ENCODE assay signal across 8 cellular contexts in the genomic region with DNA sequence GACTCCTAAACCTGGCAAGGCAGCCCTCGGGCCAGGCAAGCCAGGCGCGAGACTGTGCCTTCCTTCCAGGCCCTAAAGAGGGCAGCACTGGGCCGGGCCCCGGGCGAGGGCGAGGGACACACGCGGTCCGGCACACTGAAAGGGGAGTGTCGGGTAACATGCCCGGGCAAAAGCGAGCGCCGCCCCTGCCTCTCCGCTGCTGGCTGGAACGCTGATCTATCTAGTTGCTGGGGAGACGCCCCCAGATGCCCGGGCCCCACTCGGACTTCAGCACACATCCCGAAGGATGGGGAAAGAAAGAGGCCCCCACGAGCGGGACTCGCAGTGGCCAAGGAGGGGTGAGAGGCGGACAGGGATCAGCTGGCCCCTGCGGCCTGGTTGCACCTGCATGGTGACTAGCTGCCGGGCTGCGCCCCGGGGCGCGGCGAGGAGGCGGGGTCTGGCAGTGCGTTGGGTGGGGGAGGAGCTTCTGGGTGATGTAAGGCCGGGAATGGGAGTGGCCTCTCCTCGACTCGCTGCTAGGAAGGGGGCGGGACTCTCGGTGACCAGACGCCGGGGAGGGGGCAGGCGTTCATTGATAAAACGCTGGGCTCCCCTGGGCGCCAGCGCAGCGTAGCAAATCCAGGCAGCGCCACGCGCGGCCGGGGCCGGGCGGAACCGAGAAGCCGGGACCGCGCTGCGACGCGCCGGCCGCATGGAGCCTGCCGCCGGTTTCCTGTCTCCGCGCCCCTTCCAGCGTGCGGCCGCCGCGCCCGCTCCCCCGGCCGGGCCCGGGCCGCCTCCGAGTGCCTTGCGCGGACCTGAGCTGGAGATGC. TPM values are rescaled to one million over a fixed set of nuclear protein-coding genes. Genes with fewer than 3 reads are reported as not detected.
A peak's percentile ranks its signal among the peaks of the same experiment; 100 is the strongest.
DNase-seq lines count a peak whose midpoint lies in the region; ATAC-seq and TF ChIP-seq lines count a peak whose summit lies in the region.

A gene (plus strand): TSS at position 608 of the 815 bp plus-strand sequence. CDS start 87 bp downstream, at position 695.

- peak; percentile 83 for ATAC-seq in CD8-positive, alpha-beta T cell
- ATAC-seq in GM19452 (IDR thresholded peaks at IDR 0.05; ENCODE audit: unreplicated experiment) (peak; percentile 78), right lobe of liver (peak; percentile 92 to 96 (median 96))

- POLR2A ChIA-PET in CD8-positive, alpha-beta T cell (lab: Charles Lee) = interaction anchor here (0.8 to 5.9 kb wide), 22 partner anchors 8 to 700 kb away, joined by 3 to 145 read pairs (median 4); a partner anchor contains a TSS
- POLR2A ChIA-PET in activated CD4-positive, alpha-beta memory T cell treated with anti-CD3 and anti-CD28 coated beads for 36 hours (lab: Charles Lee) = interaction anchor here (0.6 to 15.8 kb wide), 13 partner anchors 10 to 778 kb away, joined by 3 to 404 read pairs (median 8); a partner anchor contains a TSS

- H3K27ac Mint-ChIP-seq in CD8-positive, alpha-beta T cell = peak within 1 kb of the TSS; percentile 98
- peak within 1 kb of the TSS; percentile 95 for H3K27ac Mint-ChIP-seq in activated CD4-positive, alpha-beta memory T cell treated with anti-CD3 and anti-CD28 coated beads for 36 hours

- H3K36me3 Mint-ChIP-seq in CD8-positive, alpha-beta T cell = peaks cover 32% of the 10 kb centered on the region
- H3K36me3 Mint-ChIP-seq in activated CD4-positive, alpha-beta memory T cell treated with anti-CD3 and anti-CD28 coated beads for 36 hours = peaks cover 40% of the 10 kb centered on the region

- no peaks in the 10 kb centered on the region for H3K27me3 ChIP-seq in CD8-positive, alpha-beta T cell (ENCODE audit: insufficient read depth, low read length)
- H3K27me3 ChIP-seq in dorsolateral prefrontal cortex (no peaks in the 10 kb centered on the region), right lobe of liver (no peaks in the 10 kb centered on the region)

- peaks cover 17% of the 10 kb centered on the region for H3K36me3 ChIP-seq in CD8-positive, alpha-beta T cell (ENCODE audit: insufficient read depth, low read length)
- H3K36me3 ChIP-seq in right lobe of liver = peaks cover 0 to 6% (median 1%) of the 10 kb centered on the region in 4 donors

- peaks cover 37% of the 10 kb centered on the region for H3K4me1 Mint-ChIP-seq in CD8-positive, alpha-beta T cell (ENCODE audit: low read depth)
- H3K4me1 Mint-ChIP-seq in activated CD4-positive, alpha-beta memory T cell treated with anti-CD3 and anti-CD28 coated beads for 36 hours (ENCODE audit: low read depth) = peaks cover 34% of the 10 kb centered on the region

- no peaks in the 10 kb centered on the region for H3K27me3 Mint-ChIP-seq in CD8-positive, alpha-beta T cell (ENCODE audit: low read depth)
- no peaks in the 10 kb centered on the region for H3K27me3 Mint-ChIP-seq in activated CD4-positive, alpha-beta memory T cell treated with anti-CD3 and anti-CD28 coated beads for 36 hours

- H3K9me3 Mint-ChIP-seq in CD8-positive, alpha-beta T cell = no peaks in the 10 kb centered on the region
- no peaks in the 10 kb centered on the region for H3K9me3 Mint-ChIP-seq in activated CD4-positive, alpha-beta memory T cell treated with anti-CD3 and anti-CD28 coated beads for 36 hours

- peak within 1 kb of the TSS; percentile 95 for H3K4me3 ChIP-seq in CD8-positive, alpha-beta T cell (ENCODE audit: low read depth, low read length)
- H3K4me3 ChIP-seq in dorsolateral prefrontal cortex (peak within 1 kb of the TSS; percentile 47 to 96 (median 85)), right lobe of liver (peak within 1 kb of the TSS; percentile 65 to 86 (median 71))

- H3K4me1 ChIP-seq in CD8-positive, alpha-beta T cell (ENCODE audit: insufficient read depth, low read length) = peaks cover 29% of the 10 kb centered on the region
- H3K4me1 ChIP-seq in right lobe of liver = peaks cover 0 to 10% (median 1%) of the 10 kb centered on the region in 4 donors

- peak within 1 kb of the TSS; percentile 87 for H3K4me3 Mint-ChIP-seq in CD8-positive, alpha-beta T cell
- H3K4me3 Mint-ChIP-seq in activated CD4-positive, alpha-beta memory T cell treated with anti-CD3 and anti-CD28 coated beads for 36 hours = peak within 1 kb of the TSS; percentile 93

- intact Hi-C loops in CD8-positive, alpha-beta T cell (cut with DNase I, micrococcal nuclease) = loop anchor here (2.0 to 10.0 kb wide), 10 partner anchors 13 to 1845 kb away; a partner anchor contains a TSS
- intact Hi-C loops in activated CD4-positive, alpha-beta memory T cell treated with anti-CD3 and anti-CD28 coated beads for 36 hours (cut with micrococcal nuclease) = loop anchor here (2.0 to 10.0 kb wide), 4 partner anchors 19 to 505 kb away; a partner anchor contains a TSS
- intact Hi-C loops in dorsolateral prefrontal cortex (cut with DNase I) = loop anchor here in 1 of 2 donors (10.0 kb wide), 1 partner anchor 505 kb away; no protein-coding TSS in a partner anchor
- intact Hi-C loops in right lobe of liver (cut with DNase I) = no loop called here

- TF ChIP-seq POLR2A in right lobe of liver (IDR thresholded peaks at IDR 0.05) = peak; percentile 99

- CTCF ChIA-PET in CD8-positive, alpha-beta T cell (lab: Charles Lee) = interaction anchor here (0.6 to 4.8 kb wide), 20 partner anchors 9 to 498 kb away, joined by 3 to 33 read pairs (median 5); a partner anchor contains a TSS
- CTCF ChIA-PET in activated CD4-positive, alpha-beta memory T cell treated with anti-CD3 and anti-CD28 coated beads for 36 hours (lab: Charles Lee) = interaction anchor here (0.7 to 3.6 kb wide), 17 partner anchors 10 to 504 kb away, joined by 3 to 53 read pairs (median 6); a partner anchor contains a TSS

- peak; percentile 97 to 99 (median 98) for DNase-seq in CD8-positive, alpha-beta T cell
- DNase-seq in HK-2 (ENCODE audit: unreplicated experiment) = peak; percentile 98
- peak; percentile 96 for DNase-seq in NCI-H82 treated with DMSO at 0.1 percent for 48 hours (lab: John Stamatoyannopoulos, UW; ENCODE audit: unreplicated experiment)
- peak; percentile 99 for DNase-seq in activated CD4-positive, alpha-beta memory T cell treated with anti-CD3 and anti-CD28 coated beads for 36 hours
- peak; percentile 95 to 99 (median 98) for DNase-seq in dorsolateral prefrontal cortex
- DNase-seq in right lobe of liver = peak; percentile 98 to 99 (median 98)
- peak; percentile 95 to 98 for DNase-seq in stimulated activated CD4-positive, alpha-beta T cell treated with anti-CD3 and anti-CD28 coated beads, Interleukin-4, amount 100 ng/mL, for 4 hours

- peak within 1 kb of the TSS; percentile 98 for H3K27ac ChIP-seq in CD8-positive, alpha-beta T cell (ENCODE audit: low read depth, low read length)
- H3K27ac ChIP-seq in dorsolateral prefrontal cortex (peak within 1 kb of the TSS; percentile 70 to 98 (median 94)), right lobe of liver (peak within 1 kb of the TSS; percentile 80 to 92 (median 87))

- no peaks in the 10 kb centered on the region for H3K9me3 ChIP-seq in CD8-positive, alpha-beta T cell (ENCODE audit: low read length)
- H3K9me3 ChIP-seq in right lobe of liver = no peaks in the 10 kb centered on the region

- WGBS in right lobe of liver (ENCODE audit: insufficient coverage, low coverage, low lambda C conversion rate, missing lambda C conversion rate) = 0% methylated on average over 9 of the region's 79 CpGs

- peak; percentile 81 for TF ChIP-seq CTCF in CD8-positive, alpha-beta T cell (IDR thresholded peaks at IDR 0.05)
- TF ChIP-seq CTCF in dorsolateral prefrontal cortex (IDR thresholded peaks at IDR 0.05 in 54 of 56, conservative IDR thresholded peaks at IDR 0.05 in 2 of 56; ENCODE audit: low read depth in 1 of 56, partially characterized antibody in 56 of 56) = peak; percentile 55 to 96 (median 87)
- peak; percentile 88 to 93 (median 91) for TF ChIP-seq CTCF in right lobe of liver (IDR thresholded peaks at IDR 0.05)

RNA-seq across cellular contexts. Expression of the gene that starts here (rescaled TPM):
- total RNA-seq in CD8-positive, alpha-beta T cell = 100 to 1,000 TPM; 568 to 599 TPM
- 10 to 100 TPM; 80.2 to 87.9 TPM for total RNA-seq in activated CD4-positive, alpha-beta memory T cell treated with anti-CD3 and anti-CD28 coated beads for 36 hours
- 10 to 100 TPM in 72 of 120 experiments, 1 to 10 TPM in 48; 3.7 to 23.1 (median 11.1) TPM for total RNA-seq in dorsolateral prefrontal cortex
- 1 to 10 TPM; 1.8 to 5.3 (median 3.6) TPM for total RNA-seq in right lobe of liver

Comparison
In these comparisons a context has a peak if more than half of its experiments do, and no peak if none do; other contexts are left out.
1. Peak in every context shown above with its lines: DNase-seq, ATAC-seq, H3K4me3 ChIP-seq and H3K27ac ChIP-seq.
2. RNA of the gene that starts here (total RNA-seq): 568 to 599 TPM in CD8-positive, alpha-beta T cell; 80.2 to 87.9 TPM in activated CD4-positive, alpha-beta memory T cell treated with anti-CD3 and anti-CD28 coated beads for 36 hours, 3.7 to 23.1 TPM in dorsolateral prefrontal cortex and 1.8 to 5.3 TPM in right lobe of liver; every median in the first group is over 4 times any median in the second.
3. intact Hi-C loops: an anchor here in CD8-positive, alpha-beta T cell (2.0 to 10.0 kb wide) and activated CD4-positive, alpha-beta memory T cell treated with anti-CD3 and anti-CD28 coated beads for 36 hours (2.0 to 10.0 kb wide); none called in right lobe of liver.